Comparison of ENCODE assay signal across 34 cellular contexts in the genomic region with DNA sequence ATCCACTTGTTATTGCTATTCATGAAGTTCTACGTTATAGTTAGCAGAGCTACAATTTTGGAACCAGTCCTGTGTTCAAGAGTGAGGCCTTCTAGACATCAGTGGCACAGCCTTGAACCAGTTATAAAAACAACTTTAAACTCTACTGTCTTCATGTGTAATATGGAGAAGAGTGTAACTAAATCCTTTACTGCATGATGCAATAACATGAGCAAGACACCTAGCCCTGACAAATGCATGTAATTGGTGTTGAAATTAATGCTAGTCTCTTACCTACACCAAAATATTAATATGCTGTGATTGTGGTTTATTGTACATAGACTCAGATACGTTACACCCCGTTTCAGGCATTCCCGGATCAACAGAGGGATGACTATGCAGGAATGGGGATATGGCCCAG.
"Had no signal": no experiment of that assay in that cellular context is flagged by ENCODE, and none has a peak within 500 bp of the region (broad histone marks: within the 10 kb centered on the region; RNA-seq: fewer than 3 reads in every experiment).

No MANE protein-coding gene starts in this region.

- DNase-seq: activated B cell treated with CpG ODN at 0.5 μM for 24 hours; activated CD4-positive, alpha-beta memory T cell treated with anti-CD3 and anti-CD28 coated beads for 36 hours; activated CD4-positive, alpha-beta T cell treated with anti-CD3 and anti-CD28 coated beads for 4 hours; activated CD4-positive, alpha-beta T cell treated with anti-CD3 and anti-CD28 coated beads, Interleukin-2, amount 10 ng/mL, durations not matched to agents 24 days and 14 days; activated CD4-positive, alpha-beta T cell treated with anti-CD3 and anti-CD28 coated beads, Interleukin-2, amount 50 U/mL, for 1 hour; activated CD4-positive, alpha-beta T cell treated with anti-CD3 and anti-CD28 coated beads, Interleukin-2, amount 50 U/mL, for 4 hours; activated CD4-positive, CD25-positive, alpha-beta regulatory T cell treated with anti-CD3 and anti-CD28 coated beads, Interleukin-2, amount 50 U/mL, for 72 hours; activated CD8-positive, alpha-beta memory T cell treated with anti-CD3 and anti-CD28 coated beads, Interleukin-2, amount 50 U/mL, for 4 hours; activated CD8-positive, alpha-beta T cell treated with anti-CD3 and anti-CD28 coated beads for 36 hours; activated effector memory CD4-positive, alpha-beta T cell treated with anti-CD3 and anti-CD28 coated beads, Interleukin-2, amount 50 U/mL, for 16 hours; activated gamma-delta T cell treated with Interleukin-2 at 50 U/mL for 16 hours; activated naive CD4-positive, alpha-beta T cell; activated naive CD4-positive, alpha-beta T cell treated with anti-CD3 and anti-CD28 coated beads for 36 hours; activated naive CD4-positive, alpha-beta T cell treated with anti-CD3 and anti-CD28 coated beads, Interleukin-2, amount 50 U/mL, for 16 hours; activated naive CD8-positive, alpha-beta T cell treated with anti-CD3 and anti-CD28 coated beads for 36 hours; activated T-cell treated with anti-CD3 and anti-CD28 coated beads for 4 hours; activated T-cell treated with anti-CD3 and anti-CD28 coated beads, Interleukin-2, amount 50 U/mL, for 1 hour; activated T-cell treated with anti-CD3 and anti-CD28 coated beads, Interleukin-2, amount 50 U/mL, for 4 hours; activated T-cell treated with anti-CD3 and anti-CD28 coated beads, Interleukin-2, amount 50 U/mL, for 72 hours; adrenal gland; amniotic stem cell; aorta; body of pancreas; brain microvascular endothelial cell; central memory CD4-positive, alpha-beta T cell; T-helper 1 cell; T-helper 2 cell; T-helper 9 cell had no signal

- FAIRE-seq: astrocyte, TTC549 had no signal

- H3K27ac ChIP-seq: adrenal gland, body of pancreas, brain microvascular endothelial cell, breast epithelium, VCaP had no signal

- H3K27me3 ChIP-seq: adrenal gland, body of pancreas, brain microvascular endothelial cell, breast epithelium had no signal

- H3K36me3 ChIP-seq: adrenal gland, brain microvascular endothelial cell, breast epithelium had no signal

- ATAC-seq: activated CD8-positive, alpha-beta T cell treated with anti-CD3 and anti-CD28 coated beads for 36 hours; activated naive CD4-positive, alpha-beta T cell treated with anti-CD3 and anti-CD28 coated beads, Interleukin-2, amount 50 U/mL, for 72 hours; activated T-cell treated with anti-CD3 and anti-CD28 coated beads, Interleukin-2, amount 50 U/mL, for 4 hours; activated T-cell treated with anti-CD3 and anti-CD28 coated beads, Interleukin-2, amount 50 U/mL, for 72 hours; activated T-helper 17 cell treated with anti-CD3 and anti-CD28 coated beads, Interleukin-2, amount 50 U/mL, for 72 hours; body of pancreas had no signal

- H3K4me3 ChIP-seq: adrenal gland, body of pancreas, breast epithelium had no signal

- H3K9me3 ChIP-seq: adrenal gland, body of pancreas, breast epithelium had no signal

- H3K4me1 ChIP-seq: adrenal gland, body of pancreas, breast epithelium had no signal
